Comparison of ENCODE assay signal across 1 cellular context in genomic region chrX:10015711-10016515, GRCh38.
TF ChIP-seq lines count a peak whose summit lies in the region.

No MANE protein-coding gene starts in this region.

TF ChIP-seq in HepG2, 621 proteins besides CTCF, POLR2A, EP300 and RAD21 (continued from another document):
- no peak for TF ChIP-seq HNRNPLL (IDR thresholded peaks at IDR 0.05; ENCODE audit: low read depth, low read length, poor library complexity, severe bottlenecking)
- TF ChIP-seq ZNF562 (CRISPR knock-in tag; IDR thresholded peaks at IDR 0.05; ENCODE audit: borderline replicate concordance) = no peak
- TF ChIP-seq ZNF589 (CRISPR knock-in tag; conservative IDR thresholded peaks at IDR 0.05) = no peak
- TF ChIP-seq U2AF2 (IDR thresholded peaks at IDR 0.05; ENCODE audit: low read depth, low read length) = no peak
- no peak for TF ChIP-seq ZNF331 (CRISPR knock-in tag; IDR thresholded peaks at IDR 0.05)
- TF ChIP-seq HMG20A (CRISPR knock-in tag; IDR thresholded peaks at IDR 0.05; ENCODE audit: borderline replicate concordance) = no peak
TF ChIP-seq in HepG2: peak in this region for 13.
